ENCODE assay signal across 4 cellular contexts in the genomic region with DNA sequence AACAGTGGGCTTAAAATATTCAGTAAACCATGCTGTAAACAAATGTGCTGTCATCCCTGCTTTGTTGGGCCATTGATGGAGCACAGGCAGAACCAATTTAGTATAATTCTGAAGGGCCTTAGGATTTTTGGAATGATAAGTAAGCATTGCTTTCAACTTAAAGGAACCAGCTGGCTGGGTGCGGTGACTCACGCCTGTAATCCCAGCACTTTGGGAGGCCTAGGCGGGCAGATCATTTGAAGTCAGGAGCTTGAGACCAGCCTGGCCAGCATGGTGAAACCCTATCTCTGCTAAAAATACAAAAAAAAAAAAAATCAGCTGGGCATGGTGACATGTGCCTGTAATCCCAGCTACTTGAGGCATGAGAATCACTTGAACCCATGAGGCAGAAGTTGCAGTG. TPM values are rescaled to one million over a fixed set of nuclear protein-coding genes. Genes with fewer than 3 reads are reported as not detected.
"Had no signal": no experiment of that assay in that cellular context is flagged by ENCODE, and none has a peak within 500 bp of the region (broad histone marks: within the 10 kb centered on the region; RNA-seq: fewer than 3 reads in every experiment).

No MANE protein-coding gene starts in this region.

RNA-seq across cellular contexts. Expression of a gene that starts 41.4 kb away (rescaled TPM):
- total RNA-seq: LHCN-M2, NCI-H460 had no signal

RNA-seq across cellular contexts. Expression of a gene that starts 41.6 kb away (rescaled TPM):
- total RNA-seq: LHCN-M2, M059J, MCF 10A had no signal

RNA-seq across cellular contexts. Expression of a gene that starts 50.0 kb away (rescaled TPM):
- total RNA-seq: LHCN-M2, M059J, MCF 10A, NCI-H460 had no signal
